ENCODE assay signal across 8 cellular contexts in the genomic region with DNA sequence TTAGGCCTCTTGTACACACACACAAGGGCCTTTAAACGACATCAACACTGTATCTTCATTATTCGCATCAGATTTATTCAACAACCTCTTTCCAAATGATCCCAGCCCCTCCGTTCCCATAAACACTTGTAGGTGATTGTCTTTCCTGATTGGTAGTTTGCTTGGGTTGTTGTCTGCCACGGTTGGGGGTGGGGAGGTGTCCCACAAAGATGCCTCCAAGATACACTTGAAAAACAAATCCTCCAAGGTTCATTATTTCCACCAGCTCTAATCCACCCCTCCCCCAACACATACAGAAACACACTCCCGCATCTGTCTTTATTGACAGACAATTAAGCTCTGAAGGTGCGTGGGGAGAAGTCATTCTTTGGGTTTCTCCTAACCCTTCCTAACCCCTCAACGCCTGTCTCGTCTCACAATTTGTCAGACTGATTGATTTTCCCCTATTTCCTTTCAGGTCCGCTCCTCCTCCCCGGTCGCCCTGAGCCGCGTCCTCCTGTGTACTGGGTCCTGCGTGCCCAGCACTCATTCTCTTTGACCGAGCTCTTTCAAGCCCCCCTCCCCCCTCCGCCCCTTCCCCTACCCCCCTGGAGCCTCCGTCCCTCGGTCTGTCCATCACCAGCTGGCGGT. TPM values are rescaled to one million over a fixed set of nuclear protein-coding genes. Genes with fewer than 3 reads are reported as not detected.
DNase-seq lines count a peak whose midpoint lies in the region; ATAC-seq and TF ChIP-seq lines count a peak whose summit lies in the region.

No MANE protein-coding gene starts in this region.

- H4K8ac ChIP-seq in H9 (replicated peaks; ENCODE audit: insufficient read length, low read depth, low read length) = no peak overlapping the region

- no peak overlapping the region for H3K56ac ChIP-seq in H9 (ENCODE audit: insufficient read length, low read depth, low read length)

- no peak overlapping the region for H3K18ac ChIP-seq in H9 (ENCODE audit: insufficient read length, low read depth, low read length)

- H4K91ac ChIP-seq in H9 (ENCODE audit: insufficient read length, low read depth, low read length) = no peak overlapping the region

- H2BK120ac ChIP-seq in H9 (ENCODE audit: low read depth, low read length, poor library complexity, severe bottlenecking) = no peak overlapping the region

- peaks cover 23 to 40% (median 36%) of the 10 kb centered on the region in 3 experiments; a peak in 6 of 7 replicates for H3K36me3 Mint-ChIP-seq in H9 (ENCODE audit: insufficient read depth in 1 of 3, low read depth in 3 of 3)
- H3K36me3 Mint-ChIP-seq in T-helper 1 cell treated with Interleukin-12 subunit alpha and Interleukin-12 subunit beta and Interleukin-4 antibody, amounts not matched to agents 30 μg/mL and 1 μg/mL, for 36 hours (ENCODE audit: low read depth) = peaks cover 27% of the 10 kb centered on the region

- no CpG with 5 or more reads among the region's 19 CpGs for WGBS in H9 (ENCODE audit: extremely low coverage, insufficient read length, low lambda C conversion rate)

- H4K5ac ChIP-seq in H9 (ENCODE audit: insufficient read length, low read depth, low read length) = no peak overlapping the region

- H3K36me3 ChIP-seq in thoracic aorta = no peaks in the 10 kb centered on the region

- peaks cover 41 to 42% of the 10 kb centered on the region in 2 experiments for H3K4me1 Mint-ChIP-seq in H9
- H3K4me1 Mint-ChIP-seq in T-helper 1 cell treated with Interleukin-12 subunit alpha and Interleukin-12 subunit beta and Interleukin-4 antibody, amounts not matched to agents 30 μg/mL and 1 μg/mL, for 36 hours (ENCODE audit: low read depth) = peaks cover 45% of the 10 kb centered on the region

- no peaks in the 10 kb centered on the region for H3K27me3 ChIP-seq in H9 (ENCODE audit: insufficient read depth, low read length)
- H3K27me3 ChIP-seq in dorsolateral prefrontal cortex = no peaks in the 10 kb centered on the region
- no peaks in the 10 kb centered on the region for H3K27me3 ChIP-seq in thoracic aorta (replicated peaks; ENCODE audit: insufficient read depth)

- no peak for ATAC-seq in thoracic aorta (ENCODE audit: insufficient number of reproducible peaks, low FRiP score, low read depth)
- ATAC-seq in activated CD4-positive, CD25-positive, alpha-beta regulatory T cell treated with anti-CD3 and anti-CD28 coated beads, Interleukin-2, amount 50 U/mL, for 24 hours = no peak
- ATAC-seq in HG03521 (IDR thresholded peaks at IDR 0.05; ENCODE audit: unreplicated experiment) = no peak

- peaks cover 5% of the 10 kb centered on the region for H4K20me1 ChIP-seq in H9 (ENCODE audit: control insufficient read depth, insufficient read depth, insufficient read length)

- TF ChIP-seq CTCF in AG04449 (IDR thresholded peaks at IDR 0.05; ENCODE audit: insufficient read depth, low read length, missing control alignments) = no peak
- TF ChIP-seq CTCF in H9 (conservative IDR thresholded peaks at IDR 0.05) = no peak
- no peak for TF ChIP-seq CTCF in dorsolateral prefrontal cortex (IDR thresholded peaks at IDR 0.05 in 54 of 56, conservative IDR thresholded peaks at IDR 0.05 in 2 of 56; ENCODE audit: low read depth in 1 of 56, partially characterized antibody in 56 of 56)
- TF ChIP-seq CTCF in thoracic aorta (IDR thresholded peaks at IDR 0.05) = no peak

- no peaks in the 10 kb centered on the region for H3K9me3 Mint-ChIP-seq in H9
- no peaks in the 10 kb centered on the region for H3K9me3 Mint-ChIP-seq in T-helper 1 cell treated with Interleukin-12 subunit alpha and Interleukin-12 subunit beta and Interleukin-4 antibody, amounts not matched to agents 30 μg/mL and 1 μg/mL, for 36 hours

- no peak overlapping the region for H3K27ac ChIP-seq in H9 (ENCODE audit: insufficient read length, low read depth, low read length)
- peak overlapping the region; percentile 33 to 98 (median 93) for H3K27ac ChIP-seq in dorsolateral prefrontal cortex
- H3K27ac ChIP-seq in thoracic aorta = peak overlapping the region; percentile 95 to 96

- H3K4me3 Mint-ChIP-seq in H9 = peak overlapping the region; percentile 86 to 96
- peak overlapping the region; percentile 85 for H3K4me3 Mint-ChIP-seq in T-helper 1 cell treated with Interleukin-12 subunit alpha and Interleukin-12 subunit beta and Interleukin-4 antibody, amounts not matched to agents 30 μg/mL and 1 μg/mL, for 36 hours

- peak overlapping the region; percentile 64 for H3K9ac ChIP-seq in H9 (ENCODE audit: extremely low read depth, insufficient read length, low read length)

- no peak overlapping the region for H3K4ac ChIP-seq in H9 (ENCODE audit: low read depth, low read length)

- intact Hi-C loops in dorsolateral prefrontal cortex (cut with DNase I) = loop anchor here (2.0 kb wide), 1 partner anchor 76 kb away; the partner anchor contains the start of gene CNIH4 (in 2 of the 2)

- H3T11ph ChIP-seq in H9 (ENCODE audit: low read length) = no peak overlapping the region

- no peak overlapping the region for H2AK5ac ChIP-seq in H9 (ENCODE audit: insufficient read length, low read length)

- H2AFZ ChIP-seq in H9 (ENCODE audit: low read length) = no peak overlapping the region

- no peak overlapping the region for H2BK5ac ChIP-seq in H9 (ENCODE audit: insufficient read length, low read length)

- H2BK20ac ChIP-seq in H9 (ENCODE audit: low read depth, low read length, poor library complexity, severe bottlenecking) = no peak overlapping the region

- H3K9me3 ChIP-seq in H9 (ENCODE audit: control insufficient read depth, low read depth, low read length) = no peaks in the 10 kb centered on the region
- no peaks in the 10 kb centered on the region for H3K9me3 ChIP-seq in thoracic aorta

- peak overlapping the region; percentile 94 for H3K4me2 ChIP-seq in H9 (ENCODE audit: insufficient read depth, insufficient read length, low read length)

- H3K23ac ChIP-seq in H9 (ENCODE audit: insufficient read length, low read depth, low read length) = no peak overlapping the region

- peaks cover 17% of the 10 kb centered on the region for H3K23me2 ChIP-seq in H9 (ENCODE audit: insufficient read length, low read depth, low read length, poor library complexity, severe bottlenecking)

- H2BK15ac ChIP-seq in H9 (ENCODE audit: low read depth, low read length) = no peak overlapping the region

- no peaks in the 10 kb centered on the region for H3K27me3 Mint-ChIP-seq in H9 (ENCODE audit: low read depth)
- H3K27me3 Mint-ChIP-seq in T-helper 1 cell treated with Interleukin-12 subunit alpha and Interleukin-12 subunit beta and Interleukin-4 antibody, amounts not matched to agents 30 μg/mL and 1 μg/mL, for 36 hours (ENCODE audit: low read depth) = no peaks in the 10 kb centered on the region

- DNase-seq in AG04449 (ENCODE audit: low read depth, low spot score) = no peak
- DNase-seq in H9 = no peak
- peak in 2 of 10 donors; percentile 5 to 12 for DNase-seq in dorsolateral prefrontal cortex
- peak; percentile 63 for DNase-seq in medulla oblongata (ENCODE audit: extremely low spot score)
- DNase-seq in thoracic aorta (ENCODE audit: low spot score) = no peak

- no peaks in the 10 kb centered on the region for H3K79me1 ChIP-seq in H9 (ENCODE audit: insufficient read depth, low read depth, low read length, poor library complexity, severe bottlenecking)

- CTCF ChIA-PET in AG04449 (lab: Yijun Ruan, JAX) = interaction anchor here (3.9 kb wide), 1 partner anchor 23 kb away, joined by 21 read pairs; no protein-coding TSS in a partner anchor

- H3K4me3 ChIP-seq in AG04449 (ENCODE audit: low read depth, low read length) (peak overlapping the region; percentile 86), dorsolateral prefrontal cortex (peak overlapping the region; percentile 22 to 97 (median 88)), thoracic aorta (peak overlapping the region; percentile 95)

- H3K14ac ChIP-seq in H9 (ENCODE audit: insufficient read depth, low read length) = no peak overlapping the region

- POLR2A ChIA-PET in AG04449 (lab: Yijun Ruan, JAX) = no interaction called here

- H3K4me1 ChIP-seq in H9 (ENCODE audit: insufficient read depth, low read length) = no peaks in the 10 kb centered on the region
- H3K4me1 ChIP-seq in thoracic aorta (ENCODE audit: control insufficient read depth in 1 of 2, low read depth in 2 of 2) = peaks cover 34 to 56% of the 10 kb centered on the region in 2 donors

- no peak overlapping the region for H2BK12ac ChIP-seq in H9 (ENCODE audit: insufficient read length, low read depth, low read length)

- peaks cover 19% of the 10 kb centered on the region; the same call in 1 of the 2 replicates for H3K79me2 ChIP-seq in H9 (ENCODE audit: insufficient read depth, low read length)

- H3K27ac Mint-ChIP-seq in H9 = peak overlapping the region; percentile 39 to 58 (median 54); a peak in 6 of 7 replicates
- H3K27ac Mint-ChIP-seq in T-helper 1 cell treated with Interleukin-12 subunit alpha and Interleukin-12 subunit beta and Interleukin-4 antibody, amounts not matched to agents 30 μg/mL and 1 μg/mL, for 36 hours = peak overlapping the region; percentile 82

RNA-seq across cellular contexts. Expression of gene WDR26, which starts 1.4 kb away (rescaled TPM):
- total RNA-seq in H9 (2021) (81.4 and 81.7 TPM in 2 replicates), dorsolateral prefrontal cortex (10 to 100 TPM; 54.5 to 95.7 (median 71.1) TPM), thoracic aorta (10 to 100 TPM; 71.5 to 85.9 TPM)
